ENCODE assay signal across 29 cellular contexts in the genomic region with DNA sequence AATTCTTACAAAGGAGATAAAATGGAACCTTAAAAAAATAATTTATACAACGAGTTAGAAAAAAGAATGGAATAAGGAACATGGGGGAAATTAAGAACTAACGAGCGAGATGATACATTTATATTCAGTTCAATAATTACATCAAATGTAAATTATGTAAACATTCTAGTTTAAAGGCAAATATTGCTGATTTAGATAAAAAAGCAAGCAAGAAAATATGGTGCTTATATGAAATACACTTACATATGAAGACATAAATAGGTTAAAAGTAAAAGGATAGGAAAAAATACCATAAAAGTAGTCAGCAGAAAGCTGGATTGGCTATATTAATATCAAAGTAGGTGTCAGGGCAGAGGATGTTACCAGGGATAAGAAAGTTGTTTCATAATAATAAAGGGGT.
"Had no signal": no experiment of that assay in that cellular context is flagged by ENCODE, and none has a peak within 500 bp of the region (broad histone marks: within the 10 kb centered on the region; RNA-seq: fewer than 3 reads in every experiment).

No MANE protein-coding gene starts in this region.

- H3K36me3 ChIP-seq: stomach, suprapubic skin, thoracic aorta, thyroid gland, tibial artery, tibial nerve, transverse colon, upper lobe of left lung, upper lobe of right lung, uterus, vagina had no signal

- H3K27me3 ChIP-seq: stomach, suprapubic skin, testis, thyroid gland, tibial artery, tibial nerve, transverse colon, upper lobe of left lung, upper lobe of right lung, uterus, vagina had no signal

- FAIRE-seq: urothelium cell line had no signal

- H3K4me3 Mint-ChIP-seq: stimulated activated effector memory CD8-positive, alpha-beta T cell treated with anti-CD3 and anti-CD28 coated beads, Interleukin-12 subunit alpha, Interleukin-12 subunit beta, amount 100 ng/mL, for 72 hours; stimulated activated memory B cell treated with anti-CD40 and anti-IgM and Interleukin-4, amounts not matched to agents 10 μg/mL and 1 μg/mL and 100 μg/mL, for 72 hours; stimulated activated naive B cell treated with anti-CD40 and anti-IgM and Interleukin-4, amounts not matched to agents 10 μg/mL and 1 μg/mL and 100 μg/mL, for 72 hours; stimulated activated naive CD8-positive, alpha-beta T cell treated with anti-CD3 and anti-CD28 coated beads, Interleukin-15, amount 100 ng/mL, for 72 hours; stimulated activated naive CD8-positive, alpha-beta T cell treated with anti-CD3 and anti-CD28 coated beads, Interleukin-15, Interleukin-2, amounts not matched to agents 100 ng/mL and 50 ng/mL, for 24 hours; type B pancreatic cell had no signal

- H3K9me3 Mint-ChIP-seq: stimulated activated effector memory CD8-positive, alpha-beta T cell treated with anti-CD3 and anti-CD28 coated beads, Interleukin-12 subunit alpha, Interleukin-12 subunit beta, amount 100 ng/mL, for 72 hours; stimulated activated memory B cell treated with anti-CD40 and anti-IgM and Interleukin-4, amounts not matched to agents 10 μg/mL and 1 μg/mL and 100 μg/mL, for 72 hours; type B pancreatic cell had no signal

- ATAC-seq: stimulated activated effector memory CD8-positive, alpha-beta T cell treated with anti-CD3 and anti-CD28 coated beads, Interleukin-12 subunit alpha, Interleukin-12 subunit beta, amount 100 ng/mL, for 72 hours; stimulated activated memory B cell treated with anti-CD40 and anti-IgM and Interleukin-4, amounts not matched to agents 10 μg/mL and 1 μg/mL and 100 μg/mL, for 72 hours; stimulated activated naive B cell treated with anti-CD40 and anti-IgM and Interleukin-4, amounts not matched to agents 10 μg/mL and 1 μg/mL and 100 μg/mL, for 72 hours; stimulated activated naive CD8-positive, alpha-beta T cell treated with anti-CD3 and anti-CD28 coated beads, Interleukin-15, amount 100 ng/mL, for 72 hours; stimulated activated naive CD8-positive, alpha-beta T cell treated with anti-CD3 and anti-CD28 coated beads, Interleukin-15, Interleukin-2, amounts not matched to agents 100 U/mL and 50 U/mL, for 24 hours; upper lobe of right lung had no signal

- H3K9me3 ChIP-seq: stomach, suprapubic skin, testis, thoracic aorta, thyroid gland, tibial artery, transverse colon, upper lobe of left lung, upper lobe of right lung, uterus, vagina had no signal

- H3K4me1 ChIP-seq: stomach, suprapubic skin, testis, thyroid gland, tibial artery, tibial nerve, transverse colon, upper lobe of left lung, upper lobe of right lung, uterus, vagina had no signal

- H3K27me3 Mint-ChIP-seq: stimulated activated memory B cell treated with anti-CD40 and anti-IgM and Interleukin-4, amounts not matched to agents 10 μg/mL and 1 μg/mL and 100 μg/mL, for 72 hours; stimulated activated naive CD8-positive, alpha-beta T cell treated with anti-CD3 and anti-CD28 coated beads, Interleukin-15, amount 100 ng/mL, for 72 hours; stimulated activated naive CD8-positive, alpha-beta T cell treated with anti-CD3 and anti-CD28 coated beads, Interleukin-15, Interleukin-2, amounts not matched to agents 100 ng/mL and 50 ng/mL, for 24 hours had no signal

- H3K36me3 Mint-ChIP-seq: stimulated activated effector memory CD8-positive, alpha-beta T cell treated with anti-CD3 and anti-CD28 coated beads, Interleukin-12 subunit alpha, Interleukin-12 subunit beta, amount 100 ng/mL, for 72 hours; stimulated activated memory B cell treated with anti-CD40 and anti-IgM and Interleukin-4, amounts not matched to agents 10 μg/mL and 1 μg/mL and 100 μg/mL, for 72 hours; type B pancreatic cell had no signal

- DNase-seq: stimulated activated CD4-positive, alpha-beta T cell treated with anti-CD3 and anti-CD28 coated beads, Interleukin-2, amount 100 ng/mL, for 48 hours; stimulated activated CD4-positive, alpha-beta T cell treated with anti-CD3 and anti-CD28 coated beads, Interleukin-4, amount 100 ng/mL, for 1 hour; stimulated activated CD4-positive, alpha-beta T cell treated with anti-CD3 and anti-CD28 coated beads, Interleukin-4, amount 100 ng/mL, for 24 hours; stimulated activated CD4-positive, alpha-beta T cell treated with anti-CD3 and anti-CD28 coated beads, Interleukin-4, amount 100 ng/mL, for 4 hours; stimulated activated CD8-positive, alpha-beta memory T cell treated with anti-CD3 and anti-CD28 coated beads, Interleukin-4, amount 100 ng/mL, for 48 hours; stimulated activated naive B cell treated with anti-CD40 and anti-IgM and Interleukin-4, amounts not matched to agents 10 μg/mL and 1 μg/mL and 100 μg/mL, for 72 hours; stimulated activated naive CD4-positive, alpha-beta T cell; stimulated activated naive CD4-positive, alpha-beta T cell treated with Interleukin-2 at 50 U/mL for 16 hours; stimulated activated naive CD8-positive, alpha-beta T cell treated with anti-CD3 and anti-CD28 coated beads, Interleukin-15, amount 100 ng/mL, for 72 hours; stimulated activated naive CD8-positive, alpha-beta T cell treated with anti-CD3 and anti-CD28 coated beads, Interleukin-15, Interleukin-2, amounts not matched to agents 100 U/mL and 50 U/mL, for 24 hours; stomach; substantia nigra; testis; thyroid gland; tibial artery; transverse colon; trophoblast cell; upper lobe of left lung; upper lobe of right lung; uterus had no signal

- H3K27ac Mint-ChIP-seq: stimulated activated effector memory CD8-positive, alpha-beta T cell treated with anti-CD3 and anti-CD28 coated beads, Interleukin-12 subunit alpha, Interleukin-12 subunit beta, amount 100 ng/mL, for 72 hours; stimulated activated memory B cell treated with anti-CD40 and anti-IgM and Interleukin-4, amounts not matched to agents 10 μg/mL and 1 μg/mL and 100 μg/mL, for 72 hours; stimulated activated naive B cell treated with anti-CD40 and anti-IgM and Interleukin-4, amounts not matched to agents 10 μg/mL and 1 μg/mL and 100 μg/mL, for 72 hours; stimulated activated naive CD8-positive, alpha-beta T cell treated with anti-CD3 and anti-CD28 coated beads, Interleukin-15, amount 100 ng/mL, for 72 hours; stimulated activated naive CD8-positive, alpha-beta T cell treated with anti-CD3 and anti-CD28 coated beads, Interleukin-15, Interleukin-2, amounts not matched to agents 100 ng/mL and 50 ng/mL, for 24 hours; type B pancreatic cell had no signal

- H3K4me3 ChIP-seq: stomach, suprapubic skin, testis, thoracic aorta, thyroid gland, tibial artery, tibial nerve, transverse colon, upper lobe of left lung, upper lobe of right lung, uterus, vagina had no signal

- H3K27ac ChIP-seq: stomach, suprapubic skin, testis, thoracic aorta, thyroid gland, tibial artery, tibial nerve, transverse colon, upper lobe of left lung, upper lobe of right lung, uterus, vagina had no signal
